ENCODE assay signal across 8 cellular contexts in the genomic region with DNA sequence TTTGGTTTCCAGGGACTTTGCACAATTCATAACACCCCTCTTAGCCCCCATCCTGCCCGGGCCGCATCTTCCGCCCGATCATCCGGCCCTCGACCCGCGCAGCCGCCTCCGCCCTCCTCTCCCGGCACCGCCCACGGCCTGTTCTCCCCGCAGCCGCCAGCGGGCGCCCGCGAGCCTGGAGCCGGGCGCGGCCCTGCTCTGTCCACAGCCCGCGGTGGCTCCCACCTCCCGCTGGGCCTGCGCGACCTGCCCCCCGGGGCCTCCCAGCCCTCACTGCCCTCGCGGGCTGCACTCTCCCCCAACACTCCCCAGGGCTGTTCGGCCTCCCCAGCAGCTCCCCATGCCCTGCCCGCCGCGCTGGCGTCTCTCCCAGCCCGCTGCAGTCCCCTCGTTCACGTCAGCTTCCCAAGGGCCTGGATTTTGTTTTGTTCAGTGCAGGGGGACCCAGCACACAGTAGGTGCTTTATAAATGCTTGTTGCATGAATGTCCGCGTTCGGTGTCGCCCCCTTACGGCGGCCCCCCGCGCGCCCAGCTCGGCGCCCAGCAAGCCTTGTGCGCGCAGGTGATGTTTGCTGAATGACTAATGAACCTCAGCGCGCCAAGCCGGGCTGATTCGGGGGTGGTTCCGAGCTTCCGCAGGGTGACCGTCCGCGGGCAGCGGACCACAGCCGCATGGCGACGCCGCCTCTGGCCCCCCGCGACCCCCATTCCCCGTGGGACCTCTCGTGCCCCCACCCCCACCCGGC. TPM values are rescaled to one million over a fixed set of nuclear protein-coding genes. Genes with fewer than 3 reads are reported as not detected.
DNase-seq lines count a peak whose midpoint lies in the region; ATAC-seq, FAIRE-seq and TF ChIP-seq lines count a peak whose summit lies in the region.

No MANE protein-coding gene starts in this region.

- TF ChIP-seq RAD21 in H1 (IDR thresholded peaks at IDR 0.05 in 1 of 2, conservative IDR thresholded peaks at IDR 0.05 in 1 of 2; ENCODE audit: low read depth in 2 of 2, low read length in 2 of 2) = peak; percentile 36 to 55; a peak in 3 of 4 replicates

- peak overlapping the region; percentile 69; the same call in 1 of the 2 replicates for H4K8ac ChIP-seq in H1 (ENCODE audit: extremely low read depth, insufficient read depth, low read length)

- peaks cover 19 to 20% of the 10 kb centered on the region in 2 experiments for H4K20me1 ChIP-seq in H1 (replicated peaks in 1 of 2; ENCODE audit: control insufficient read depth in 1 of 2, insufficient read depth in 2 of 2, low read length in 2 of 2)

- peaks cover 19 to 23% (median 22%) of the 10 kb centered on the region in 4 experiments for H3K36me3 ChIP-seq in H1 (ENCODE audit: control insufficient read depth in 2 of 4, insufficient read depth in 4 of 4, low read length in 3 of 4)
- H3K36me3 ChIP-seq in mesodermal cell (ENCODE audit: control insufficient read depth, insufficient read depth, low read length) = peaks cover 25% of the 10 kb centered on the region

- H3K9me3 ChIP-seq in H1 (ENCODE audit: insufficient read depth in 2 of 2, low read depth in 1 of 2, low read length in 1 of 2) (no peaks in the 10 kb centered on the region), mesodermal cell (ENCODE audit: control insufficient read depth, low read length) (no peaks in the 10 kb centered on the region)

- WGBS in H1 (ENCODE audit: extremely low coverage in 1 of 2, insufficient coverage in 1 of 2, insufficient read length in 1 of 2, insufficient replicate concordance in 2 of 2, low coverage in 1 of 2, low lambda C conversion rate in 2 of 2, missing lambda C conversion rate in 1 of 2), 2 experiments = 8% methylated on average over 51 of the region's 70 CpGs; no CpG with 5 or more reads in 1 of the 2 experiments
- WGBS in mesodermal cell (ENCODE audit: insufficient coverage in 2 of 2), 2 experiments = 0 to 4% methylated on average over 33 to 49 of the region's 70 CpGs

- no peak overlapping the region for H3K14ac ChIP-seq in H1 (ENCODE audit: insufficient read length)

- CTCF ChIA-PET in H1 (lab: Charles Lee; ENCODE audit: partially characterized antibody) = interaction anchor here (0.7 to 5.6 kb wide), 12 partner anchors 10 to 179 kb away, joined by 3 to 54 read pairs (median 6); no protein-coding TSS in a partner anchor

- peak; percentile 30 for DNase-seq in GM04504 (ENCODE audit: low read depth)
- peak; percentile 76 for DNase-seq in NCI-H345 (lab: John Stamatoyannopoulos, UW)
- peak; percentile 34 to 57 for DNase-seq in activated CD8-positive, alpha-beta memory T cell treated with anti-CD3 and anti-CD28 coated beads for 1 hour (ENCODE audit: extremely low read depth in 1 of 2, low read depth in 1 of 2)
- peak in 1 of 2 experiments; percentile 95 for DNase-seq in H1 (ENCODE audit: low read depth in 1 of 2, low spot score in 2 of 2)
- peak; percentile 45 to 55 for DNase-seq in stimulated activated CD8-positive, alpha-beta memory T cell treated with anti-CD3 and anti-CD28 coated beads, Interleukin-15, amount 100 ng/mL, for 4 hours (ENCODE audit: low read depth in 2 of 2)
- DNase-seq in DMS153 (lab: John Stamatoyannopoulos, UW) = no peak

- H3K27ac ChIP-seq in H1 (ENCODE audit: low read depth, low read length) (no peak overlapping the region), mesodermal cell (ENCODE audit: low read depth, low read length, severe bottlenecking) (no peak overlapping the region)

- H2AFZ ChIP-seq in H1 (ENCODE audit: low read length) = no peak overlapping the region

- POLR2A ChIA-PET in H1 (lab: Charles Lee; ENCODE audit: partially characterized antibody) = interaction anchor here (0.8 to 7.6 kb wide), 12 partner anchors 9 to 176 kb away, joined by 3 to 109 read pairs (median 5); a partner anchor contains a TSS

- H3K27me3 ChIP-seq in H1 (replicated peaks in 1 of 4; ENCODE audit: control insufficient read depth in 3 of 4, extremely low read depth in 1 of 4, insufficient read depth in 3 of 4, low read length in 3 of 4) = peaks cover 26 to 41% (median 38%) of the 10 kb centered on the region in 4 experiments

- no peak overlapping the region; the same call in 1 of the 2 replicates for H3K18ac ChIP-seq in H1 (ENCODE audit: extremely low read depth, low read length)

- peak overlapping the region; percentile 11 to 76 for H3K4me2 ChIP-seq in H1 (ENCODE audit: insufficient read depth in 1 of 2, low read depth in 2 of 2, low read length in 2 of 2)

- FAIRE-seq in H1 (lab: Jason Lieb, UNC) = no peak

- TF ChIP-seq POLR2A in H1 (IDR thresholded peaks at IDR 0.05; ENCODE audit: control extremely low read depth in 1 of 2, low read depth in 2 of 2, low read length in 2 of 2) = no peak

- TF ChIP-seq CTCF in H1 (IDR thresholded peaks at IDR 0.05; ENCODE audit: control extremely low read depth in 1 of 3, insufficient read depth in 1 of 3, low read depth in 1 of 3, low read length in 3 of 3) = peak; percentile 78 to 94 (median 87)

- no peak overlapping the region for H2AK5ac ChIP-seq in H1 (ENCODE audit: low read depth, low read length)

- H3K56ac ChIP-seq in H1 (replicated peaks; ENCODE audit: insufficient read length, low read depth, low read length) = no peak overlapping the region

- H3K79me2 ChIP-seq in H1 (ENCODE audit: control insufficient read depth in 1 of 2, insufficient read depth in 2 of 2, low read length in 2 of 2) = peaks cover 0 to 4% of the 10 kb centered on the region in 2 experiments; a peak in 1 of 4 replicates

- TF ChIP-seq EP300 in H1 (IDR thresholded peaks at IDR 0.05; ENCODE audit: borderline replicate concordance in 1 of 2, low read depth in 2 of 2, low read length in 2 of 2) = no peak

- H3K4me3 ChIP-seq in H1 (ENCODE audit: extremely low read depth in 1 of 4, insufficient read depth in 2 of 4, low read depth in 3 of 4, low read length in 4 of 4) = peak overlapping the region; percentile 49 to 74 (median 66)
- H3K4me3 ChIP-seq in mesodermal cell (ENCODE audit: extremely low read depth, insufficient read depth, low read length, poor library complexity, severe bottlenecking) = peak overlapping the region; percentile 50

- H3K23me2 ChIP-seq in H1 (ENCODE audit: low read depth, low read length) = peaks cover 4% of the 10 kb centered on the region; the same call in 1 of the 2 replicates

- H2BK120ac ChIP-seq in H1 (replicated peaks; ENCODE audit: low read depth, low read length) = no peak overlapping the region

- H3K4me1 ChIP-seq in H1 (replicated peaks in 1 of 4; ENCODE audit: control insufficient read depth in 3 of 4, insufficient read depth in 4 of 4, low read length in 3 of 4) (peaks cover 0 to 18% (median 7%) of the 10 kb centered on the region in 4 experiments; a peak in 5 of 7 replicates), mesodermal cell (ENCODE audit: control insufficient read depth, insufficient read depth, low read length, poor library complexity, severe bottlenecking) (peaks cover 18% of the 10 kb centered on the region)

- H2BK20ac ChIP-seq in H1 (ENCODE audit: low read length) = no peak overlapping the region

- H3K9ac ChIP-seq in H1 (replicated peaks in 1 of 4; ENCODE audit: extremely low read depth in 1 of 4, low read depth in 3 of 4, low read length in 3 of 4) = no peak overlapping the region

- H2BK12ac ChIP-seq in H1 (ENCODE audit: low read depth, low read length) = no peak overlapping the region

- H3K4ac ChIP-seq in H1 (replicated peaks; ENCODE audit: insufficient read length, low read depth, low read length) = no peak overlapping the region

- H4K5ac ChIP-seq in H1 (ENCODE audit: insufficient read length, low read depth, low read length) = no peak overlapping the region

- H3K79me1 ChIP-seq in H1 (ENCODE audit: low read depth, low read length) = peaks cover 3% of the 10 kb centered on the region

- H4K91ac ChIP-seq in H1 (replicated peaks; ENCODE audit: insufficient read length, low read length) = no peak overlapping the region

- peak overlapping the region; percentile 72; the same call in 1 of the 2 replicates for H2BK15ac ChIP-seq in H1 (ENCODE audit: low read length)

- ATAC-seq in HG02759 (IDR thresholded peaks at IDR 0.05; ENCODE audit: unreplicated experiment) = peak; percentile 79

- no peak overlapping the region for H3K23ac ChIP-seq in H1 (ENCODE audit: insufficient read length)

- H2BK5ac ChIP-seq in H1 (ENCODE audit: low read depth, low read length) = no peak overlapping the region; the same call in 1 of the 2 replicates

RNA-seq across cellular contexts. Expression of a gene that starts 4.6 kb away (rescaled TPM):
- total RNA-seq in H1 (2021; fragmentation: NEBNext Ultra II Directional; extraction: Animal tissue kit (Norgen Biotek cat#: 25700)) = 3.7 and 4.1 TPM in 2 replicates
- 1.3 and 3.3 TPM in 2 replicates for polyA plus RNA-seq in H1 (2011; rRNA removed)
- 3.6 TPM for polyA plus RNA-seq in H1 (2011; cell fraction: cytosol; rRNA removed)
- polyA plus RNA-seq in H1 (2011; cell fraction: nucleus; rRNA removed) = 12.1 TPM
- 1.2 to 2.5 TPM (median 1.6 TPM) in 4 replicates for polyA plus RNA-seq in H1 (2012, experiment 1 of 2)
- 0.91 TPM for polyA plus RNA-seq in H1 (2012, experiment 2 of 2)
- polyA plus RNA-seq in H1 (2013, experiment 1 of 2) = 0.39 TPM
- polyA plus RNA-seq in H1 (2013, experiment 2 of 2) = 0.31 TPM
- 3.3 and 4.3 TPM in 2 replicates for polyA minus RNA-seq in H1 (2011; rRNA and poly(A)+ RNA removed)
- polyA minus RNA-seq in H1 (2011; cell fraction: cytosol; rRNA and poly(A)+ RNA removed) = 7.2 TPM
- polyA minus RNA-seq in H1 (2011; cell fraction: nucleus; rRNA and poly(A)+ RNA removed) = 16.9 TPM
- 1.6 TPM for polyA plus RNA-seq in mesodermal cell (2013, experiment 1 of 2)
- polyA plus RNA-seq in mesodermal cell (2013, experiment 2 of 2) = 1.5 TPM

RNA-seq across cellular contexts. Expression of a gene that starts 7.2 kb away (rescaled TPM):
- total RNA-seq in H1 (2021; fragmentation: NEBNext Ultra II Directional; extraction: Animal tissue kit (Norgen Biotek cat#: 25700)) = 1,562 and 1,589 TPM in 2 replicates
- 3,890 and 4,770 TPM in 2 replicates for polyA plus RNA-seq in H1 (2011; rRNA removed)
- 4,361 TPM for polyA plus RNA-seq in H1 (2011; cell fraction: cytosol; rRNA removed)
- 2,705 TPM for polyA plus RNA-seq in H1 (2011; cell fraction: nucleus; rRNA removed)
- polyA plus RNA-seq in H1 (2012, experiment 1 of 2) = 2,291 to 3,052 TPM (median 2,740 TPM) in 4 replicates
- polyA plus RNA-seq in H1 (2012, experiment 2 of 2) = 8,937 TPM
- polyA plus RNA-seq in H1 (2013, experiment 1 of 2) = 2,700 TPM
- polyA plus RNA-seq in H1 (2013, experiment 2 of 2) = 2,703 TPM
- 313 and 344 TPM in 2 replicates for polyA minus RNA-seq in H1 (2011; rRNA and poly(A)+ RNA removed)
- 991 TPM for polyA minus RNA-seq in H1 (2011; cell fraction: cytosol; rRNA and poly(A)+ RNA removed)
- polyA minus RNA-seq in H1 (2011; cell fraction: nucleus; rRNA and poly(A)+ RNA removed) = 590 TPM
- 2,052 TPM for polyA plus RNA-seq in mesodermal cell (2013, experiment 1 of 2)
- 1,718 TPM for polyA plus RNA-seq in mesodermal cell (2013, experiment 2 of 2)

RNA-seq across cellular contexts. Expression of a gene that starts 33.7 kb away (rescaled TPM):
- 41.3 and 41.4 TPM in 2 replicates for total RNA-seq in H1 (2021; fragmentation: NEBNext Ultra II Directional; extraction: Animal tissue kit (Norgen Biotek cat#: 25700))
- 67.4 and 92.2 TPM in 2 replicates for polyA plus RNA-seq in H1 (2011; rRNA removed)
- polyA plus RNA-seq in H1 (2011; cell fraction: cytosol; rRNA removed) = 63.6 TPM
- 64.5 TPM for polyA plus RNA-seq in H1 (2011; cell fraction: nucleus; rRNA removed)
- 25.3 to 39.5 TPM (median 37.9 TPM) in 4 replicates for polyA plus RNA-seq in H1 (2012, experiment 1 of 2)
- polyA plus RNA-seq in H1 (2012, experiment 2 of 2) = 36.7 TPM
- polyA plus RNA-seq in H1 (2013, experiment 1 of 2) = 39.5 TPM
- polyA plus RNA-seq in H1 (2013, experiment 2 of 2) = 40.6 TPM
- polyA minus RNA-seq in H1 (2011; rRNA and poly(A)+ RNA removed) = 12.2 and 15.1 TPM in 2 replicates
- polyA minus RNA-seq in H1 (2011; cell fraction: cytosol; rRNA and poly(A)+ RNA removed) = 22.1 TPM
- 35.7 TPM for polyA minus RNA-seq in H1 (2011; cell fraction: nucleus; rRNA and poly(A)+ RNA removed)
- polyA plus RNA-seq in mesodermal cell (2013, experiment 1 of 2) = 27.0 TPM
- 19.3 TPM for polyA plus RNA-seq in mesodermal cell (2013, experiment 2 of 2)

RNA-seq across cellular contexts. Expression of a gene that starts 38.0 kb away (rescaled TPM):
- 341 and 343 TPM in 2 replicates for total RNA-seq in H1 (2021; fragmentation: NEBNext Ultra II Directional; extraction: Animal tissue kit (Norgen Biotek cat#: 25700))
- polyA plus RNA-seq in H1 (2011; rRNA removed) = 79.6 and 139 TPM in 2 replicates
- 146 TPM for polyA plus RNA-seq in H1 (2011; cell fraction: cytosol; rRNA removed)
- polyA plus RNA-seq in H1 (2011; cell fraction: nucleus; rRNA removed) = 154 TPM
- 141 to 222 TPM (median 192 TPM) in 4 replicates for polyA plus RNA-seq in H1 (2012, experiment 1 of 2)
- 169 TPM for polyA plus RNA-seq in H1 (2012, experiment 2 of 2)
- polyA plus RNA-seq in H1 (2013, experiment 1 of 2) = 192 TPM
- polyA plus RNA-seq in H1 (2013, experiment 2 of 2) = 197 TPM
- polyA minus RNA-seq in H1 (2011; rRNA and poly(A)+ RNA removed) = 44.1 and 52.1 TPM in 2 replicates
- 81.1 TPM for polyA minus RNA-seq in H1 (2011; cell fraction: cytosol; rRNA and poly(A)+ RNA removed)
- 59.0 TPM for polyA minus RNA-seq in H1 (2011; cell fraction: nucleus; rRNA and poly(A)+ RNA removed)
- polyA plus RNA-seq in mesodermal cell (2013, experiment 1 of 2) = 109 TPM
- 96.2 TPM for polyA plus RNA-seq in mesodermal cell (2013, experiment 2 of 2)

RNA-seq across cellular contexts. Expression of a gene that starts 44.0 kb away (rescaled TPM):
- 17.2 TPM in 2 replicates for total RNA-seq in H1 (2021; fragmentation: NEBNext Ultra II Directional; extraction: Animal tissue kit (Norgen Biotek cat#: 25700))
- polyA plus RNA-seq in H1 (2011; rRNA removed) = 35.6 and 45.3 TPM in 2 replicates
- 29.1 TPM for polyA plus RNA-seq in H1 (2011; cell fraction: cytosol; rRNA removed)
- polyA plus RNA-seq in H1 (2011; cell fraction: nucleus; rRNA removed) = 28.0 TPM
- polyA plus RNA-seq in H1 (2012, experiment 1 of 2) = 12.3 to 28.3 TPM (median 23.6 TPM) in 4 replicates
- 21.6 TPM for polyA plus RNA-seq in H1 (2012, experiment 2 of 2)
- polyA plus RNA-seq in H1 (2013, experiment 1 of 2) = 17.8 TPM
- 16.9 TPM for polyA plus RNA-seq in H1 (2013, experiment 2 of 2)
- polyA minus RNA-seq in H1 (2011; rRNA and poly(A)+ RNA removed) = 9.2 and 9.5 TPM in 2 replicates
- 12.3 TPM for polyA minus RNA-seq in H1 (2011; cell fraction: cytosol; rRNA and poly(A)+ RNA removed)
- 10.1 TPM for polyA minus RNA-seq in H1 (2011; cell fraction: nucleus; rRNA and poly(A)+ RNA removed)
- polyA plus RNA-seq in mesodermal cell (2013, experiment 1 of 2) = 33.7 TPM
- polyA plus RNA-seq in mesodermal cell (2013, experiment 2 of 2) = 34.8 TPM
